In genomic region chr19:18842166-18842565, GRCh38 we compare ENCODE assay signal across 1 cellular context.
TF ChIP-seq lines count a peak whose summit lies in the region.

No MANE protein-coding gene starts in this region.

TF ChIP-seq in K562, 482 proteins besides CTCF, POLR2A, EP300 and RAD21:
- TF ChIP-seq SRSF1 (IDR thresholded peaks at IDR 0.05; ENCODE audit: low read depth, low read length) (no peak), ARHGAP35 (IDR thresholded peaks at IDR 0.05; ENCODE audit: partially characterized antibody) (no peak), RAD51 (IDR thresholded peaks at IDR 0.05; ENCODE audit: borderline replicate concordance, low read depth) (no peak), EHMT2 (IDR thresholded peaks at IDR 0.05) (no peak), STAG1 (CRISPR knock-in tag; IDR thresholded peaks at IDR 0.05; ENCODE audit: borderline replicate concordance) (no peak), CLOCK (CRISPR knock-in tag; IDR thresholded peaks at IDR 0.05; ENCODE audit: borderline replicate concordance) (no peak), ZNF277 (CRISPR knock-in tag; IDR thresholded peaks at IDR 0.05; ENCODE audit: borderline replicate concordance) (no peak)
- TF ChIP-seq, protein P1, sequence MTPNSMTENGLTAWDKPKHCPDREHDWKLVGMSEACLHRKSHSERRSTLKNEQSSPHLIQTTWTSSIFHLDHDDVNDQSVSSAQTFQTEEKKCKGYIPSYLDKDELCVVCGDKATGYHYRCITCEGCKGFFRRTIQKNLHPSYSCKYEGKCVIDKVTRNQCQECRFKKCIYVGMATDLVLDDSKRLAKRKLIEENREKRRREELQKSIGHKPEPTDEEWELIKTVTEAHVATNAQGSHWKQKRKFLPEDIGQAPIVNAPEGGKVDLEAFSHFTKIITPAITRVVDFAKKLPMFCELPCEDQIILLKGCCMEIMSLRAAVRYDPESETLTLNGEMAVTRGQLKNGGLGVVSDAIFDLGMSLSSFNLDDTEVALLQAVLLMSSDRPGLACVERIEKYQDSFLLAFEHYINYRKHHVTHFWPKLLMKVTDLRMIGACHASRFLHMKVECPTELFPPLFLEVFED (CRISPR knock-in tag; conservative IDR thresholded peaks at IDR 0.05): no peak
- TF ChIP-seq, protein P2, sequence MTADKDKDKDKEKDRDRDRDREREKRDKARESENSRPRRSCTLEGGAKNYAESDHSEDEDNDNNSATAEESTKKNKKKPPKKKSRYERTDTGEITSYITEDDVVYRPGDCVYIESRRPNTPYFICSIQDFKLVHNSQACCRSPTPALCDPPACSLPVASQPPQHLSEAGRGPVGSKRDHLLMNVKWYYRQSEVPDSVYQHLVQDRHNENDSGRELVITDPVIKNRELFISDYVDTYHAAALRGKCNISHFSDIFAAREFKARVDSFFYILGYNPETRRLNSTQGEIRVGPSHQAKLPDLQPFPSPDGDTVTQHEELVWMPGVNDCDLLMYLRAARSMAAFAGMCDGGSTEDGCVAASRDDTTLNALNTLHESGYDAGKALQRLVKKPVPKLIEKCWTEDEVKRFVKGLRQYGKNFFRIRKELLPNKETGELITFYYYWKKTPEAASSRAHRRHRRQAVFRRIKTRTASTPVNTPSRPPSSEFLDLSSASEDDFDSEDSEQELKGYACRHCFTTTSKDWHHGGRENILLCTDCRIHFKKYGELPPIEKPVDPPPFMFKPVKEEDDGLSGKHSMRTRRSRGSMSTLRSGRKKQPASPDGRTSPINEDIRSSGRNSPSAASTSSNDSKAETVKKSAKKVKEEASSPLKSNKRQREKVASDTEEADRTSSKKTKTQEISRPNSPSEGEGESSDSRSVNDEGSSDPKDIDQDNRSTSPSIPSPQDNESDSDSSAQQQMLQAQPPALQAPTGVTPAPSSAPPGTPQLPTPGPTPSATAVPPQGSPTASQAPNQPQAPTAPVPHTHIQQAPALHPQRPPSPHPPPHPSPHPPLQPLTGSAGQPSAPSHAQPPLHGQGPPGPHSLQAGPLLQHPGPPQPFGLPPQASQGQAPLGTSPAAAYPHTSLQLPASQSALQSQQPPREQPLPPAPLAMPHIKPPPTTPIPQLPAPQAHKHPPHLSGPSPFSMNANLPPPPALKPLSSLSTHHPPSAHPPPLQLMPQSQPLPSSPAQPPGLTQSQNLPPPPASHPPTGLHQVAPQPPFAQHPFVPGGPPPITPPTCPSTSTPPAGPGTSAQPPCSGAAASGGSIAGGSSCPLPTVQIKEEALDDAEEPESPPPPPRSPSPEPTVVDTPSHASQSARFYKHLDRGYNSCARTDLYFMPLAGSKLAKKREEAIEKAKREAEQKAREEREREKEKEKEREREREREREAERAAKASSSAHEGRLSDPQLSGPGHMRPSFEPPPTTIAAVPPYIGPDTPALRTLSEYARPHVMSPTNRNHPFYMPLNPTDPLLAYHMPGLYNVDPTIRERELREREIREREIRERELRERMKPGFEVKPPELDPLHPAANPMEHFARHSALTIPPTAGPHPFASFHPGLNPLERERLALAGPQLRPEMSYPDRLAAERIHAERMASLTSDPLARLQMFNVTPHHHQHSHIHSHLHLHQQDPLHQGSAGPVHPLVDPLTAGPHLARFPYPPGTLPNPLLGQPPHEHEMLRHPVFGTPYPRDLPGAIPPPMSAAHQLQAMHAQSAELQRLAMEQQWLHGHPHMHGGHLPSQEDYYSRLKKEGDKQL (CRISPR knock-in tag; IDR thresholded peaks at IDR 0.05; ENCODE audit: borderline replicate concordance): no peak
TF ChIP-seq in K562: peak in this region for 0.
